In genomic region chr18:12391487-12392136, GRCh38 we compare ENCODE assay signal across 8 cellular contexts. TPM values are rescaled to one million over a fixed set of nuclear protein-coding genes. Genes with fewer than 3 reads are reported as not detected.
A peak's percentile ranks its signal among the peaks of the same experiment; 100 is the strongest.
DNase-seq lines count a peak whose midpoint lies in the region; ATAC-seq and TF ChIP-seq lines count a peak whose summit lies in the region.

No MANE protein-coding gene starts in this region.

- peak; percentile 71 for ATAC-seq in GM18502 (IDR thresholded peaks at IDR 0.05; ENCODE audit: poor library complexity, unreplicated experiment)
- ATAC-seq in RWPE2 (ENCODE audit: low read depth): peak; percentile 84
- ATAC-seq in heart left ventricle: peak; percentile 85 to 95 (median 92)
- ATAC-seq in psoas muscle: peak; percentile 84 to 98 (median 91)
- ATAC-seq in GM19035 (IDR thresholded peaks at IDR 0.05; ENCODE audit: unreplicated experiment): no peak

- H3K9me3 ChIP-seq in RWPE2 (ENCODE audit: severe bottlenecking): no peaks in the 10 kb centered on the region
- H3K9me3 ChIP-seq in heart left ventricle: no peaks in the 10 kb centered on the region
- H3K9me3 ChIP-seq in psoas muscle: no peaks in the 10 kb centered on the region

- 12 to 18% (median 16%) methylated on average over 9 of the region's 9 CpGs for WGBS in heart left ventricle, 4 donors
- WGBS in psoas muscle, 3 donors: 14 to 19% (median 17%) methylated on average over 9 of the region's 9 CpGs

- DNase-seq in AG08396 (ENCODE audit: low spot score): peak; percentile 76
- peak; percentile 78 for DNase-seq in HuH-7 (ENCODE audit: low spot score)
- DNase-seq in RWPE2 (ENCODE audit: low spot score): no peak
- DNase-seq in amniotic epithelial cell (ENCODE audit: low read depth): peak; percentile 59
- peak in 3 of 5 donors; percentile 37 to 54 (median 53) for DNase-seq in heart left ventricle
- DNase-seq in psoas muscle: peak; percentile 50 to 56

- H3K27ac ChIP-seq in RWPE2 (ENCODE audit: poor library complexity, severe bottlenecking): no peak overlapping the region
- H3K27ac ChIP-seq in heart left ventricle: no peak overlapping the region
- no peak overlapping the region for H3K27ac ChIP-seq in psoas muscle

- H3K4me1 ChIP-seq in RWPE2 (ENCODE audit: insufficient read depth, poor library complexity, severe bottlenecking): no peaks in the 10 kb centered on the region
- no peaks in the 10 kb centered on the region for H3K4me1 ChIP-seq in heart left ventricle
- no peaks in the 10 kb centered on the region for H3K4me1 ChIP-seq in psoas muscle

- TF ChIP-seq CTCF in RWPE2 (IDR thresholded peaks at IDR 0.05; ENCODE audit: poor library complexity, severe bottlenecking): peak; percentile 98
- TF ChIP-seq CTCF in heart left ventricle (IDR thresholded peaks at IDR 0.05): peak; percentile 83 to 96 (median 90)
- peak; percentile 91 for TF ChIP-seq CTCF in psoas muscle (IDR thresholded peaks at IDR 0.05)

- H3K27me3 ChIP-seq in RWPE2 (ENCODE audit: insufficient read depth, poor library complexity, severe bottlenecking): no peaks in the 10 kb centered on the region
- no peaks in the 10 kb centered on the region for H3K27me3 ChIP-seq in heart left ventricle
- no peaks in the 10 kb centered on the region for H3K27me3 ChIP-seq in psoas muscle (ENCODE audit: insufficient read depth in 3 of 3, low read length in 2 of 3)

- TF ChIP-seq POLR2A in heart left ventricle (IDR thresholded peaks at IDR 0.05): no peak

- no peak overlapping the region for H3K4me3 ChIP-seq in RWPE2 (ENCODE audit: severe bottlenecking)
- H3K4me3 ChIP-seq in heart left ventricle: no peak overlapping the region
- H3K4me3 ChIP-seq in psoas muscle: no peak overlapping the region

- H3K36me3 ChIP-seq in RWPE2 (ENCODE audit: low read depth) (no peaks in the 10 kb centered on the region), heart left ventricle (no peaks in the 10 kb centered on the region), psoas muscle (ENCODE audit: insufficient read depth in 1 of 2, low read depth in 1 of 2) (no peaks in the 10 kb centered on the region)

- intact Hi-C loops in heart left ventricle (cut with DNase I): loop anchor here in 9 of 10 donors (1.0 to 10.0 kb wide), 7 partner anchors 123 to 546 kb away; partner anchors contain the start of gene SPIRE1 (in 4 of the 9)
- intact Hi-C loops in psoas muscle (cut with DNase I): loop anchor here (1.0 to 2.0 kb wide), 2 partner anchors 31 to 267 kb away; partner anchors contain the start of gene SPIRE1 (in 2 of the 2)

RNA-seq across cellular contexts. Expression of gene AFG3L2, which starts 14.6 kb away (rescaled TPM):
- total RNA-seq in heart left ventricle: 100 to 1,000 TPM; 107 to 174 (median 142) TPM
- polyA plus RNA-seq in heart left ventricle: 10 to 100 TPM; 59.9 to 89.4 TPM
- total RNA-seq in psoas muscle: 100 to 1,000 TPM in 2 of 4 donors, 10 to 100 TPM in 2; 88.8 to 163 (median 103) TPM
- polyA plus RNA-seq in psoas muscle: 100 to 1,000 TPM in 2 of 3 donors, 10 to 100 TPM in 1; 90.7 to 126 (median 106) TPM

RNA-seq across cellular contexts. Expression of gene PRELID3A, which starts 16.1 kb away (rescaled TPM):
- total RNA-seq in heart left ventricle: 1 to 10 TPM in 4 of 9 donors, under 1 TPM in 5; 0.31 to 2.4 (median 0.87) TPM
- 1 to 10 TPM; 1.3 to 2.0 TPM for polyA plus RNA-seq in heart left ventricle
- total RNA-seq in psoas muscle: 1 to 10 TPM in 1 of 4 donors, under 1 TPM in 3; 0.54 to 1.1 (median 0.74) TPM
- polyA plus RNA-seq in psoas muscle: under 1 TPM; 0.49 to 0.92 (median 0.60) TPM
